8 cellular contexts compared by ENCODE assay signal in genomic region chr17:81917565-81918332, GRCh38. TPM values are rescaled to one million over a fixed set of nuclear protein-coding genes. Genes with fewer than 3 reads are reported as not detected.
A peak's percentile ranks its signal among the peaks of the same experiment; 100 is the strongest.
DNase-seq lines count a peak whose midpoint lies in the region; ATAC-seq and TF ChIP-seq lines count a peak whose summit lies in the region.

Gene SIRT7 (minus strand): TSS chr17:81918176. CDS start chr17:81918131, 45 bp downstream.

- TF ChIP-seq POLR2A in heart left ventricle (IDR thresholded peaks at IDR 0.05) = peak in 1 of 2 donors; percentile 77
- TF ChIP-seq POLR2A in upper lobe of left lung (IDR thresholded peaks at IDR 0.05) = peak in 3 of 4 donors; percentile 44 to 88 (median 58)

- H3K9me3 Mint-ChIP-seq in HFFc6 = no peaks in the 10 kb centered on the region

- peaks cover 40% of the 10 kb centered on the region for H3K36me3 Mint-ChIP-seq in HFFc6 (ENCODE audit: low read depth)

- H3K4me1 ChIP-seq in adipocyte (ENCODE audit: control insufficient read depth, insufficient read depth, low read length) = peaks cover 23% of the 10 kb centered on the region
- peaks cover 0 to 65% (median 24%) of the 10 kb centered on the region in 12 donors for H3K4me1 ChIP-seq in heart left ventricle
- peaks cover 17 to 64% (median 31%) of the 10 kb centered on the region in 4 donors for H3K4me1 ChIP-seq in upper lobe of left lung

- H3K36me3 ChIP-seq in adipocyte (ENCODE audit: control insufficient read depth, insufficient read depth, low read length, severe bottlenecking) (peaks cover 45% of the 10 kb centered on the region), heart left ventricle (peaks cover 0 to 70% (median 56%) of the 10 kb centered on the region in 9 donors), upper lobe of left lung (peaks cover 17 to 67% (median 53%) of the 10 kb centered on the region in 4 donors)

- H3K4me1 Mint-ChIP-seq in HFFc6 (ENCODE audit: low read depth) = peaks cover 33% of the 10 kb centered on the region

- WGBS in heart left ventricle, 4 donors = 1 to 2% (median 1%) methylated on average over 44 to 94 of the region's 94 CpGs
- 0 to 2% methylated on average over 18 to 58 of the region's 94 CpGs for WGBS in upper lobe of left lung, 2 donors

- H3K27me3 ChIP-seq in adipocyte (replicated peaks; ENCODE audit: control insufficient read depth, insufficient read depth, low read length) (no peaks in the 10 kb centered on the region), heart left ventricle (no peaks in the 10 kb centered on the region), upper lobe of left lung (no peaks in the 10 kb centered on the region)

- no peaks in the 10 kb centered on the region for H3K9me3 ChIP-seq in adipocyte (ENCODE audit: control insufficient read depth, low read length)
- no peaks in the 10 kb centered on the region for H3K9me3 ChIP-seq in heart left ventricle
- no peaks in the 10 kb centered on the region for H3K9me3 ChIP-seq in upper lobe of left lung

- DNase-seq in ELR (ENCODE audit: low read depth) (peak; percentile 84), HFFc6 (peak; percentile 27), NCI-H1105 treated with DMSO at 0.1 percent for 48 hours (lab: John Stamatoyannopoulos, UW) (peak; percentile 70), T-helper 1 cell (peak; percentile 73 to 86 (median 82)), adipocyte (ENCODE audit: low read depth) (peak; percentile 87), heart left ventricle (peak; percentile 72 to 92 (median 81)), posterior vena cava (ENCODE audit: low spot score) (peak; percentile 92), upper lobe of left lung (peak; percentile 70 to 96)

- H3K9ac ChIP-seq in adipocyte (ENCODE audit: low read length) = peak within 1 kb of the TSS; percentile 81

- peak within 1 kb of the TSS in 11 of 12 donors; percentile 16 to 80 (median 67) for H3K27ac ChIP-seq in heart left ventricle
- peak within 1 kb of the TSS; percentile 49 to 87 (median 78) for H3K27ac ChIP-seq in upper lobe of left lung

- H3K4me3 Mint-ChIP-seq in HFFc6 = peak within 1 kb of the TSS; percentile 90

- peak within 1 kb of the TSS; percentile 70 for H3K27ac Mint-ChIP-seq in HFFc6

- intact Hi-C loops in heart left ventricle (cut with DNase I) = no loop called here
- intact Hi-C loops in posterior vena cava (cut with DNase I) = no loop called here

- TF ChIP-seq EP300 in upper lobe of left lung (IDR thresholded peaks at IDR 0.05) = no peak

- no peaks in the 10 kb centered on the region; the same call in 1 of the 2 replicates for H3K27me3 Mint-ChIP-seq in HFFc6 (ENCODE audit: insufficient read depth)

- no peak for TF ChIP-seq CTCF in HFFc6 (IDR thresholded peaks at IDR 0.05)
- peak in 1 of 12 donors; percentile 18 for TF ChIP-seq CTCF in heart left ventricle (IDR thresholded peaks at IDR 0.05)
- no peak for TF ChIP-seq CTCF in upper lobe of left lung (IDR thresholded peaks at IDR 0.05)

- H3K4me3 ChIP-seq in adipocyte (ENCODE audit: low read length) = peak within 1 kb of the TSS; percentile 78
- H3K4me3 ChIP-seq in heart left ventricle = peak within 1 kb of the TSS; percentile 58 to 94 (median 72)
- peak within 1 kb of the TSS; percentile 74 to 98 (median 96) for H3K4me3 ChIP-seq in upper lobe of left lung

- ATAC-seq in heart left ventricle (peak; percentile 55 to 86 (median 82)), upper lobe of left lung (ENCODE audit: low FRiP score in 2 of 2) (peak; percentile 61 to 86)

RNA-seq across cellular contexts. Expression of gene SIRT7, which starts in this region (rescaled TPM):
- 10 to 100 TPM; 16.2 to 20.7 (median 18.5) TPM for total RNA-seq in HFFc6 (2021; fragmentation: NEBNext Ultra II Directional; extraction: Animal tissue kit (Norgen Biotek cat#: 25700))
- total RNA-seq in heart left ventricle (10 to 100 TPM in 2 of 9 donors, 1 to 10 TPM in 7; 3.6 to 13.2 (median 6.6) TPM), posterior vena cava (10 to 100 TPM; 11.8 to 13.1 TPM), upper lobe of left lung (10 to 100 TPM; 35.7 to 87.0 (median 39.7) TPM)
- 10 to 100 TPM in 1 of 2 donors, 1 to 10 TPM in 1; 7.1 to 12.0 TPM for polyA plus RNA-seq in heart left ventricle

Comparison
In these comparisons a context has a peak if more than half of its experiments do, and no peak if none do; other contexts are left out.
1. Peak in every context shown above with its lines: DNase-seq, ATAC-seq, H3K4me3 ChIP-seq and H3K27ac ChIP-seq.
2. DNase-seq: peak in every context shown above with its lines; median percentile 92 in posterior vena cava; 87 in adipocyte; 84 in ELR; 83 in upper lobe of left lung; 82 in T-helper 1 cell; 81 in heart left ventricle; 70 in NCI-H1105 treated with DMSO at 0.1 percent for 48 hours; 27 in HFFc6.